10 cellular contexts compared by ENCODE assay signal in the genomic region with DNA sequence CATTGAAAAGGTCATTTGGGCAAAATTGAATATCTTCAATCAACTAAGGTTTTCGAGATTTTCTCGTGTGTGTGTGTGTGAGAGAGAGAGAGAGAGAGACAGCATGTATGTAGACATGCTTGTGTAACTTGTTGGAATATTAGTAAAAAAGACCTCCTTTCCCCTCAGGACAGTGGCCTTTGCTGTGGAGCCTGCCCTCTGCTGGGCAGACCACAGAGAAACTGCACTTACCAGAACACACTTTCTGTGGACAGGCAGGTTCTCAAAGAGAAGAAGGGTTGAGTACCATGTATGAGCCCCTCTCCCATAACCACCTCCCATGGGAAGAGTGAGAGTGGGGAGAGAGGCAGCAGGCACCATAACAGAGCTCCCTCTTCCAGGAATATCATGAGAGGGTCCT. TPM values are rescaled to one million over a fixed set of nuclear protein-coding genes. Genes with fewer than 3 reads are reported as not detected.
A peak's percentile ranks its signal among the peaks of the same experiment; 100 is the strongest.
DNase-seq lines count a peak whose midpoint lies in the region; ATAC-seq and TF ChIP-seq lines count a peak whose summit lies in the region.
"Had no signal": no experiment of that assay in that cellular context is flagged by ENCODE, and none has a peak within 500 bp of the region (broad histone marks: within the 10 kb centered on the region; RNA-seq: fewer than 3 reads in every experiment).

No MANE protein-coding gene starts in this region.

- no peak overlapping the region for H2AFZ ChIP-seq in MM.1S (ENCODE audit: low read length)

- no peaks in the 10 kb centered on the region for H3K27me3 ChIP-seq in MM.1S (replicated peaks; ENCODE audit: insufficient read depth, low read length)

- H3K36me3 Mint-ChIP-seq in progenitor cell of endocrine pancreas (ENCODE audit: insufficient read depth) = no peaks in the 10 kb centered on the region
- H3K36me3 Mint-ChIP-seq: activated CD4-positive, alpha-beta memory T cell treated with anti-CD3 and anti-CD28 coated beads for 36 hours; activated naive CD4-positive, alpha-beta T cell treated with anti-CD3 and anti-CD28 coated beads, Interleukin-2, amount 50 U/mL, for 72 hours had no signal

- H3K4me1 ChIP-seq in MM.1S (ENCODE audit: low read length) = no peaks in the 10 kb centered on the region

- no peak for ATAC-seq in HG03108 (IDR thresholded peaks at IDR 0.05; ENCODE audit: unreplicated experiment)
- ATAC-seq: activated naive CD4-positive, alpha-beta T cell treated with anti-CD3 and anti-CD28 coated beads, Interleukin-2, amount 50 U/mL, for 72 hours had no signal

- H3K9me3 ChIP-seq in MM.1S (replicated peaks; ENCODE audit: insufficient read depth, low read length) = no peaks in the 10 kb centered on the region

- no peak overlapping the region for H3K27ac Mint-ChIP-seq in progenitor cell of endocrine pancreas
- H3K27ac Mint-ChIP-seq: activated CD4-positive, alpha-beta memory T cell treated with anti-CD3 and anti-CD28 coated beads for 36 hours; activated naive CD4-positive, alpha-beta T cell treated with anti-CD3 and anti-CD28 coated beads, Interleukin-2, amount 50 U/mL, for 72 hours had no signal

- H3F3A ChIP-seq in MM.1S (ENCODE audit: insufficient read depth, low read length) = no peaks in the 10 kb centered on the region

- H4K20me1 ChIP-seq in MM.1S (ENCODE audit: insufficient read depth, low read length) = no peaks in the 10 kb centered on the region

- no peak overlapping the region for H3K27ac ChIP-seq in MM.1S (ENCODE audit: low read length)
- H3K27ac ChIP-seq in cingulate gyrus (ENCODE audit: low read depth, low read length) = peak overlapping the region; percentile 35

- no peaks in the 10 kb centered on the region for H3K9me3 Mint-ChIP-seq in progenitor cell of endocrine pancreas (ENCODE audit: low read depth)
- H3K9me3 Mint-ChIP-seq: activated CD4-positive, alpha-beta memory T cell treated with anti-CD3 and anti-CD28 coated beads for 36 hours; activated naive CD4-positive, alpha-beta T cell treated with anti-CD3 and anti-CD28 coated beads, Interleukin-2, amount 50 U/mL, for 72 hours had no signal

- no peaks in the 10 kb centered on the region for H3K79me2 ChIP-seq in MM.1S (ENCODE audit: low read length)

- TF ChIP-seq CTCF in GM12872 (IDR thresholded peaks at IDR 0.05; ENCODE audit: insufficient read depth, low read depth, low read length) = peak; percentile 46; the same call in 2 of the 3 replicates
- peak; percentile 59 for TF ChIP-seq CTCF in MM.1S (IDR thresholded peaks at IDR 0.05; ENCODE audit: low read length)
- peak; percentile 60 for TF ChIP-seq CTCF in progenitor cell of endocrine pancreas (IDR thresholded peaks at IDR 0.05; ENCODE audit: unreplicated experiment)

- no peak overlapping the region for H3K4me2 ChIP-seq in MM.1S (ENCODE audit: low read depth, low read length)

- peaks cover 21% of the 10 kb centered on the region for H3K27me3 Mint-ChIP-seq in progenitor cell of endocrine pancreas

- no peak overlapping the region for H3K4me3 ChIP-seq in MM.1S (ENCODE audit: low read length)

- H3K9me2 ChIP-seq in MM.1S (replicated peaks; ENCODE audit: insufficient read depth, low read length) = no peaks in the 10 kb centered on the region

- H3K36me3 ChIP-seq in MM.1S (replicated peaks; ENCODE audit: insufficient read depth, low read length) = no peaks in the 10 kb centered on the region

- H3K4me1 Mint-ChIP-seq in progenitor cell of endocrine pancreas (ENCODE audit: low read depth) = no peaks in the 10 kb centered on the region

- H3K4me3 Mint-ChIP-seq in progenitor cell of endocrine pancreas (ENCODE audit: low read depth) = no peak overlapping the region
- H3K4me3 Mint-ChIP-seq: activated CD4-positive, alpha-beta memory T cell treated with anti-CD3 and anti-CD28 coated beads for 36 hours had no signal

- no peak overlapping the region for H3K9ac ChIP-seq in MM.1S (ENCODE audit: low read length)

- DNase-seq in MM.1S (peak; percentile 42), progenitor cell of endocrine pancreas (ENCODE audit: low spot score, unreplicated experiment) (no peak), NCI-H2107 (lab: John Stamatoyannopoulos, UW) (no peak), RPMI8226 (no peak)
- DNase-seq: activated CD4-positive, alpha-beta memory T cell treated with anti-CD3 and anti-CD28 coated beads for 36 hours; NCI-H1092 treated with DMSO at 0.1 percent for 48 hours had no signal

RNA-seq across cellular contexts. Expression of gene CFAP90, which starts 45.6 kb away (rescaled TPM):
- 2.1 and 2.8 TPM in 2 replicates for total RNA-seq in progenitor cell of endocrine pancreas
- total RNA-seq: activated CD4-positive, alpha-beta memory T cell treated with anti-CD3 and anti-CD28 coated beads for 36 hours; activated naive CD4-positive, alpha-beta T cell treated with anti-CD3 and anti-CD28 coated beads, Interleukin-2, amount 50 U/mL, for 72 hours had no signal
